In the genomic region with DNA sequence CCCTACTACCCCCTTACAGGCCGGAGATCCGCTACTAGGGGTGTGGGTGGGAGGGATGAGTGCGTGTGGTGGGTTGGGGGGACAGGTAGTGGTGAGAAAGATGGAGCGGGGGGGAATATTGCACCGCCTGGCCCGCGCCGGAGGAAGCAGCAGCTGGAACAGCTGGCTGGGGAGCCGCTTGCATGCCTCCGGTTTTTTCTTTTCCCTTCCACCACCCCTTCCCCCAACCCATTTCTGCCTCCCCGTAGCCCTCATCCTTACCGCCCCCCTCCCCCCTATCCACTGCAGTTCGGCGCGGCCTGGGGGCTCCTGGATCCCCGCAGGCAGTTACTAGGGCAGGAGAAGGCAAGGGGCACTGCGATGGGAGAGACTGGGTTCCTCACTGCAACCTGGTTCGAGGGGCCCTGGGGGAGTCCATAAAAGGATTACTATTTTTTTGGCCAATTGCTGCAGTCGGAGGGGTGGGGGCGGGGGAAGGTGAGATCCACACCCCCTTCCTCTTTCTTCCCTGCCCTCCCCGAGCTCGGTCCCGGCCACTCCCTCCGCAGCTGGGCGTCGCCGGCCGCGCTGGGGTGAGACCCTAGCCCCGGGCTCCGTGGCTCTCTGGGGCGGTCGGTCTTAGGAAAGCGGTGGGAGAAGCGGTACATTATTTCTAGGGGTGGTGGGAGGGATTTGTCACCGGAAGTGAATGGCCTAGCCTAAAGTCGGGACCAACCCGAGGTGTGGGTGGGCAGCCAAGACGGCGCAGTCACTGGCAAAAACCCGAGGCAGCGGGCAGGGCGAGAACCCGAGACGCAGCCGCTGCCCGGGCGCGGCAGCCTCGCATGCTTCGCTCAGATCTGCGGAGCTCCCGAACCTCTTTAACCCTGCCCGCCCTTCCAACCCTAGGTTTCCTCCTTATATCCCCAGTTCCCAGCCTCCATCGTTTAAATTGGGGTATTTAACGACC, we compare ENCODE assay signal across 8 cellular contexts. TPM values are rescaled to one million over a fixed set of nuclear protein-coding genes. Genes with fewer than 3 reads are reported as not detected.
A peak's percentile ranks its signal among the peaks of the same experiment; 100 is the strongest.
DNase-seq lines count a peak whose midpoint lies in the region; ATAC-seq and TF ChIP-seq lines count a peak whose summit lies in the region.

No MANE protein-coding gene starts in this region.

- peaks cover 34% of the 10 kb centered on the region for H3K36me3 Mint-ChIP-seq in activated naive CD8-positive, alpha-beta T cell treated with anti-CD3 and anti-CD28 coated beads for 36 hours
- peaks cover 3% of the 10 kb centered on the region for H3K36me3 Mint-ChIP-seq in osteocyte (ENCODE audit: unreplicated experiment)

- H3K4me3 Mint-ChIP-seq in activated naive CD8-positive, alpha-beta T cell treated with anti-CD3 and anti-CD28 coated beads for 36 hours = peak overlapping the region; percentile 100
- H3K4me3 Mint-ChIP-seq in osteocyte (ENCODE audit: unreplicated experiment) = peak overlapping the region; percentile 100

- peaks cover 3% of the 10 kb centered on the region for H3K9me3 Mint-ChIP-seq in activated naive CD8-positive, alpha-beta T cell treated with anti-CD3 and anti-CD28 coated beads for 36 hours
- H3K9me3 Mint-ChIP-seq in osteocyte (ENCODE audit: unreplicated experiment) = no peaks in the 10 kb centered on the region

- H3K36me3 ChIP-seq in thoracic aorta = no peaks in the 10 kb centered on the region

- peak; percentile 84 for ATAC-seq in Right ventricle myocardium inferior
- ATAC-seq in thoracic aorta (ENCODE audit: insufficient number of reproducible peaks, low FRiP score, low read depth) = peak; percentile 77

- TF ChIP-seq CTCF in HFF-Myc (IDR thresholded peaks at IDR 0.05; ENCODE audit: low read depth, low read length, missing control alignments) = no peak
- TF ChIP-seq CTCF in NB4 (IDR thresholded peaks at IDR 0.05; ENCODE audit: low read depth, low read length) = no peak
- TF ChIP-seq CTCF in osteocyte (IDR thresholded peaks at IDR 0.05) = no peak
- TF ChIP-seq CTCF in thoracic aorta (IDR thresholded peaks at IDR 0.05) = no peak

- TF ChIP-seq POLR2A in NB4 (IDR thresholded peaks at IDR 0.05; ENCODE audit: extremely low read depth, insufficient read length) = peak; percentile 56

- H3K27me3 ChIP-seq in thoracic aorta (replicated peaks; ENCODE audit: insufficient read depth) = no peaks in the 10 kb centered on the region

- H3K27ac ChIP-seq in thoracic aorta = peak overlapping the region; percentile 91 to 97

- H3K27me3 Mint-ChIP-seq in activated naive CD8-positive, alpha-beta T cell treated with anti-CD3 and anti-CD28 coated beads for 36 hours = no peaks in the 10 kb centered on the region
- H3K27me3 Mint-ChIP-seq in osteocyte (ENCODE audit: unreplicated experiment) = no peaks in the 10 kb centered on the region

- H3K9me3 ChIP-seq in thoracic aorta = no peaks in the 10 kb centered on the region

- DNase-seq in GM04504 (ENCODE audit: low read depth) (peak; percentile 68), HFF-Myc (ENCODE audit: extremely low read depth, low read depth) (peak; percentile 85), NB4 (ENCODE audit: low read depth) (peak; percentile 98), SKM-1 treated with dmso at 0.1 percent for 144 hours (lab: John Stamatoyannopoulos, UW; ENCODE audit: unreplicated experiment) (peak; percentile 70), Right ventricle myocardium inferior (ENCODE audit: missing footprints) (peak; percentile 94), osteocyte (ENCODE audit: extremely low spot score, unreplicated experiment) (peak; percentile 96), thoracic aorta (ENCODE audit: low spot score) (peak; percentile 60)
- peak; percentile 90 for DNase-seq in activated naive CD8-positive, alpha-beta T cell treated with anti-CD3 and anti-CD28 coated beads for 36 hours

- intact Hi-C loops in Right ventricle myocardium inferior (cut with DNase I) = loop anchor here (1.0 to 10.0 kb wide), 3 partner anchors 37 to 182 kb away; a partner anchor contains a TSS

- peak overlapping the region; percentile 100 for H3K27ac Mint-ChIP-seq in activated naive CD8-positive, alpha-beta T cell treated with anti-CD3 and anti-CD28 coated beads for 36 hours
- H3K27ac Mint-ChIP-seq in osteocyte (ENCODE audit: unreplicated experiment) = peak overlapping the region; percentile 88

- peak overlapping the region; percentile 97 for H3K4me3 ChIP-seq in HFF-Myc (replicated peaks; ENCODE audit: low read depth, low read length)
- H3K4me3 ChIP-seq in NB4 (ENCODE audit: low read depth, low read length) = peak overlapping the region; percentile 67
- H3K4me3 ChIP-seq in thoracic aorta = peak overlapping the region; percentile 99

- peaks cover 11 to 41% of the 10 kb centered on the region in 2 donors for H3K4me1 ChIP-seq in thoracic aorta (ENCODE audit: control insufficient read depth in 1 of 2, low read depth in 2 of 2)

- peaks cover 30% of the 10 kb centered on the region for H3K4me1 Mint-ChIP-seq in activated naive CD8-positive, alpha-beta T cell treated with anti-CD3 and anti-CD28 coated beads for 36 hours
- H3K4me1 Mint-ChIP-seq in osteocyte (ENCODE audit: unreplicated experiment) = peaks cover 37% of the 10 kb centered on the region

RNA-seq across cellular contexts. Expression of a gene that starts 0.8 kb away (rescaled TPM):
- 10 to 100 TPM; 16.8 to 18.3 TPM for total RNA-seq in activated naive CD8-positive, alpha-beta T cell treated with anti-CD3 and anti-CD28 coated beads for 36 hours
- 12.0 TPM for total RNA-seq in Right ventricle myocardium inferior
- total RNA-seq in osteocyte = 23.4 and 23.8 TPM in 2 replicates
- 10 to 100 TPM; 26.4 to 33.8 TPM for total RNA-seq in thoracic aorta

RNA-seq across cellular contexts. Expression of a gene that starts 24.3 kb away (rescaled TPM):
- total RNA-seq in activated naive CD8-positive, alpha-beta T cell treated with anti-CD3 and anti-CD28 coated beads for 36 hours = under 1 TPM in 1 of 2 experiments, not detected in 1; 0.06 TPM
- total RNA-seq in Right ventricle myocardium inferior = 0.49 TPM
- not detected in 2 replicates for total RNA-seq in osteocyte
- total RNA-seq in thoracic aorta = under 1 TPM in 1 of 2 donors, not detected in 1; 0.78 TPM

RNA-seq across cellular contexts. Expression of a gene that starts 35.1 kb away (rescaled TPM):
- 10 to 100 TPM; 10.6 to 10.7 TPM for total RNA-seq in activated naive CD8-positive, alpha-beta T cell treated with anti-CD3 and anti-CD28 coated beads for 36 hours
- total RNA-seq in Right ventricle myocardium inferior (11.6 TPM), osteocyte (12.0 and 12.7 TPM in 2 replicates), thoracic aorta (10 to 100 TPM; 16.5 to 18.8 TPM)

Comparison
In these comparisons a context has a peak if more than half of its experiments do, and no peak if none do; other contexts are left out.
1. Peak in every context shown above with its lines: DNase-seq, ATAC-seq, H3K4me3 ChIP-seq and H3K27ac ChIP-seq.